ENCODE assay signal across 8 cellular contexts in genomic region chr11:11243790-11244469, GRCh38.
A peak's percentile ranks its signal among the peaks of the same experiment; 100 is the strongest.
DNase-seq lines count a peak whose midpoint lies in the region; TF ChIP-seq lines count a peak whose summit lies in the region.

No MANE protein-coding gene starts in this region.

- no peaks in the 10 kb centered on the region for H3K27me3 Mint-ChIP-seq in activated CD4-positive, alpha-beta memory T cell treated with anti-CD3 and anti-CD28 coated beads for 36 hours
- H3K27me3 Mint-ChIP-seq in activated CD4-positive, alpha-beta memory T cell treated with anti-CD3 and anti-CD28 coated beads, Interleukin-2, amount 10 ng/mL, durations not matched to agents 7 days and 5 days: no peaks in the 10 kb centered on the region

- no peak for TF ChIP-seq CTCF in right atrium auricular region (IDR thresholded peaks at IDR 0.05)

- peaks cover 25% of the 10 kb centered on the region for H3K4me1 Mint-ChIP-seq in activated CD4-positive, alpha-beta memory T cell treated with anti-CD3 and anti-CD28 coated beads for 36 hours (ENCODE audit: low read depth)
- H3K4me1 Mint-ChIP-seq in activated CD4-positive, alpha-beta memory T cell treated with anti-CD3 and anti-CD28 coated beads, Interleukin-2, amount 10 ng/mL, durations not matched to agents 7 days and 5 days: no peaks in the 10 kb centered on the region

- intact Hi-C loops in activated CD4-positive, alpha-beta memory T cell treated with anti-CD3 and anti-CD28 coated beads for 36 hours (cut with micrococcal nuclease): no loop called here

- no peaks in the 10 kb centered on the region for H3K36me3 Mint-ChIP-seq in activated CD4-positive, alpha-beta memory T cell treated with anti-CD3 and anti-CD28 coated beads for 36 hours
- H3K36me3 Mint-ChIP-seq in activated CD4-positive, alpha-beta memory T cell treated with anti-CD3 and anti-CD28 coated beads, Interleukin-2, amount 10 ng/mL, durations not matched to agents 7 days and 5 days (ENCODE audit: low read depth): peaks cover 3% of the 10 kb centered on the region

- peaks cover 5% of the 10 kb centered on the region; the same call in 1 of the 2 replicates for H3K27me3 ChIP-seq in HUES6 (ENCODE audit: control insufficient read depth, insufficient read depth, low read length)
- H3K27me3 ChIP-seq in right atrium auricular region: no peaks in the 10 kb centered on the region

- peaks cover 3% of the 10 kb centered on the region for H3K9me3 Mint-ChIP-seq in activated CD4-positive, alpha-beta memory T cell treated with anti-CD3 and anti-CD28 coated beads for 36 hours
- H3K9me3 Mint-ChIP-seq in activated CD4-positive, alpha-beta memory T cell treated with anti-CD3 and anti-CD28 coated beads, Interleukin-2, amount 10 ng/mL, durations not matched to agents 7 days and 5 days: peaks cover 4% of the 10 kb centered on the region

- H3K4me3 Mint-ChIP-seq in activated CD4-positive, alpha-beta memory T cell treated with anti-CD3 and anti-CD28 coated beads for 36 hours: no peak overlapping the region
- no peak overlapping the region for H3K4me3 Mint-ChIP-seq in activated CD4-positive, alpha-beta memory T cell treated with anti-CD3 and anti-CD28 coated beads, Interleukin-2, amount 10 ng/mL, durations not matched to agents 7 days and 5 days

- CTCF ChIA-PET in activated CD4-positive, alpha-beta memory T cell treated with anti-CD3 and anti-CD28 coated beads for 36 hours (lab: Charles Lee): interaction anchor here (0.9 to 1.4 kb wide), 2 partner anchors 23 to 216 kb away, joined by 3 read pairs; no protein-coding TSS in a partner anchor
- CTCF ChIA-PET in activated CD4-positive, alpha-beta memory T cell treated with anti-CD3 and anti-CD28 coated beads, Interleukin-2, amount 10 ng/mL, durations not matched to agents 7 days and 5 days (lab: Charles Lee): interaction anchor here (1.1 kb wide), 1 partner anchor 216 kb away, joined by 3 read pairs; no protein-coding TSS in a partner anchor

- H3K9me3 ChIP-seq in HUES6 (ENCODE audit: control insufficient read depth, insufficient read depth, low read depth, low read length) (no peaks in the 10 kb centered on the region), right atrium auricular region (no peaks in the 10 kb centered on the region)

- H3K27ac ChIP-seq in HUES6 (ENCODE audit: low read depth, low read length) (peak overlapping the region; percentile 66), right atrium auricular region (peak overlapping the region; percentile 80)

- DNase-seq in activated CD4-positive, alpha-beta memory T cell treated with anti-CD3 and anti-CD28 coated beads for 36 hours: peak; percentile 38
- no peak for DNase-seq in activated CD4-positive, alpha-beta memory T cell treated with anti-CD3 and anti-CD28 coated beads, Interleukin-2, amount 10 ng/mL, durations not matched to agents 7 days and 5 days
- peak; percentile 22 for DNase-seq in activated T-cell treated with anti-CD3 and anti-CD28 coated beads for 48 hours (ENCODE audit: low read depth)
- peak; percentile 66 for DNase-seq in right atrium auricular region (ENCODE audit: low spot score)
- peak; percentile 26 to 33 for DNase-seq in stimulated activated CD4-positive, alpha-beta T cell treated with anti-CD3 and anti-CD28 coated beads, Interleukin-2, amount 100 ng/mL, for 24 hours
- DNase-seq in GM19240 (ENCODE audit: insufficient read length, low spot score): no peak
- no peak for DNase-seq in SHP77 treated with DMSO at 0.1 percent for 48 hours (lab: John Stamatoyannopoulos, UW)

- no peak overlapping the region for H3K9ac ChIP-seq in HUES6 (ENCODE audit: low read length)

- H3K4me1 ChIP-seq in HUES6 (ENCODE audit: control insufficient read depth, insufficient read depth, low read length) (peaks cover 18% of the 10 kb centered on the region), right atrium auricular region (peaks cover 0 to 33% of the 10 kb centered on the region in 2 donors)

- POLR2A ChIA-PET in activated CD4-positive, alpha-beta memory T cell treated with anti-CD3 and anti-CD28 coated beads for 36 hours (lab: Charles Lee): no interaction called here
- POLR2A ChIA-PET in activated CD4-positive, alpha-beta memory T cell treated with anti-CD3 and anti-CD28 coated beads, Interleukin-2, amount 10 ng/mL, durations not matched to agents 7 days and 5 days (lab: Charles Lee): no interaction called here

- H3K36me3 ChIP-seq in HUES6 (ENCODE audit: control insufficient read depth, insufficient read depth, low read length): no peaks in the 10 kb centered on the region
- H3K36me3 ChIP-seq in right atrium auricular region: no peaks in the 10 kb centered on the region

- no peak overlapping the region for H3K27ac Mint-ChIP-seq in activated CD4-positive, alpha-beta memory T cell treated with anti-CD3 and anti-CD28 coated beads for 36 hours
- no peak overlapping the region for H3K27ac Mint-ChIP-seq in activated CD4-positive, alpha-beta memory T cell treated with anti-CD3 and anti-CD28 coated beads, Interleukin-2, amount 10 ng/mL, durations not matched to agents 7 days and 5 days

- H3K4me3 ChIP-seq in HUES6 (ENCODE audit: low read depth, low read length) (no peak overlapping the region), right atrium auricular region (no peak overlapping the region)

Comparison
In these comparisons a context has a peak if more than half of its experiments do, and no peak if none do; other contexts are left out.
1. DNase-seq: peak in activated CD4-positive, alpha-beta memory T cell treated with anti-CD3 and anti-CD28 coated beads for 36 hours (single experiment), activated T-cell treated with anti-CD3 and anti-CD28 coated beads for 48 hours (single experiment), right atrium auricular region (single experiment) and stimulated activated CD4-positive, alpha-beta T cell treated with anti-CD3 and anti-CD28 coated beads, Interleukin-2, amount 100 ng/mL, for 24 hours (2 of 2); none in activated CD4-positive, alpha-beta memory T cell treated with anti-CD3 and anti-CD28 coated beads, Interleukin-2, amount 10 ng/mL, durations not matched to agents 7 days and 5 days (single experiment), GM19240 (single experiment) and SHP77 treated with DMSO at 0.1 percent for 48 hours (single experiment).